In the genomic region with DNA sequence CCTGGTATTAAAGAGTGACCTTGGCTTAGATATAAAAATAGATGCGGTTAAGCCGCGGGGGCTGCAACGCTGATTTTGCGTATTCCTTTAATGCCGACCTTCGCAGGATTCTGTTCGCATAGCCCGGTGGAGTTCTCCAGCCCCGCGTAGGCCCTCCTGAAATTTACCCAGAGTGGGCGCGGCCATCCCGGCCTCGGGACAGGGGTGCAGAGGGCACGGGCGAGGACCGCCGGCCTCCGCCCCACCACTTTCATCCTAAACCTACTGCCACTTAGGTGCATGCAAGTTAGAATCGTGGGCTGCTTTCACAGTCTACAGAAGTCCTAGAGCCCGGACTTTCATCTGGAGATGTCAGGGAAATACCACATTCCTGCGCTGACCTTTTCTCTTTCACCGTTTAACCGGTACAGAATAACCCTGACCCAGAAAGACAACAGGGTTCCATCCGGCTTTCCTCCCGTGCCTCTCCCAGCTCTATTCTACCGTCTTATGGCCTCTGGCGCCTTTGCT, we compare ENCODE assay signal across 1 cellular context.
A peak's percentile ranks its signal among the peaks of the same experiment; 100 is the strongest.
TF ChIP-seq lines count a peak whose summit lies in the region.

No MANE protein-coding gene starts in this region.

TF ChIP-seq in HepG2, 621 proteins besides CTCF, POLR2A, EP300 and RAD21 (continued from another document and continues in another):
- TF ChIP-seq, protein P1, sequence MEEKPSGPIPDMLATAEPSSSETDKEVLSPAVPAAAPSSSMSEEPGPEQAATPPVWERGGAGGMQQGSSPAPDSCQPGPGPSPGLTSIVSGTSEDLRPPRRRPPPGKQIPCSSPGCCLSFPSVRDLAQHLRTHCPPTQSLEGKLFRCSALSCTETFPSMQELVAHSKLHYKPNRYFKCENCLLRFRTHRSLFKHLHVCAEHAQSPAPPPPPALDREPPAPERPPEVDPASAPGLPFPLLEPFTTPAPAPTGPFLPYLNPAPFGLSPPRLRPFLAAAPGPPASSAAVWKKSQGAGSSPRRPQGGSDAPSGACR (CRISPR knock-in tag; IDR thresholded peaks at IDR 0.05), result no peak
- peak; percentile 59 for TF ChIP-seq FOSL2 (CRISPR knock-in tag; IDR thresholded peaks at IDR 0.05)
- no peak for TF ChIP-seq PLRG1 (conservative IDR thresholded peaks at IDR 0.05)
- no peak for TF ChIP-seq SP2 (CRISPR knock-in tag; IDR thresholded peaks at IDR 0.05)
- no peak for TF ChIP-seq RFX1 (IDR thresholded peaks at IDR 0.05)
- no peak for TF ChIP-seq DNMT1 (CRISPR knock-in tag; IDR thresholded peaks at IDR 0.05)
- peak; percentile 83 for TF ChIP-seq GATAD2A (CRISPR knock-in tag; IDR thresholded peaks at IDR 0.05)
- peak; percentile 28; the same call in 1 of the 2 replicates for TF ChIP-seq ELF1 (CRISPR knock-in tag; IDR thresholded peaks at IDR 0.05)
- TF ChIP-seq, protein P2, sequence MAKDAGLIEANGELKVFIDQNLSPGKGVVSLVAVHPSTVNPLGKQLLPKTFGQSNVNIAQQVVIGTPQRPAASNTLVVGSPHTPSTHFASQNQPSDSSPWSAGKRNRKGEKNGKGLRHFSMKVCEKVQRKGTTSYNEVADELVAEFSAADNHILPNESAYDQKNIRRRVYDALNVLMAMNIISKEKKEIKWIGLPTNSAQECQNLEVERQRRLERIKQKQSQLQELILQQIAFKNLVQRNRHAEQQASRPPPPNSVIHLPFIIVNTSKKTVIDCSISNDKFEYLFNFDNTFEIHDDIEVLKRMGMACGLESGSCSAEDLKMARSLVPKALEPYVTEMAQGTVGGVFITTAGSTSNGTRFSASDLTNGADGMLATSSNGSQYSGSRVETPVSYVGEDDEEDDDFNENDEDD (CRISPR knock-in tag; IDR thresholded peaks at IDR 0.05; ENCODE audit: borderline replicate concordance), result no peak
- TF ChIP-seq, protein P3, sequence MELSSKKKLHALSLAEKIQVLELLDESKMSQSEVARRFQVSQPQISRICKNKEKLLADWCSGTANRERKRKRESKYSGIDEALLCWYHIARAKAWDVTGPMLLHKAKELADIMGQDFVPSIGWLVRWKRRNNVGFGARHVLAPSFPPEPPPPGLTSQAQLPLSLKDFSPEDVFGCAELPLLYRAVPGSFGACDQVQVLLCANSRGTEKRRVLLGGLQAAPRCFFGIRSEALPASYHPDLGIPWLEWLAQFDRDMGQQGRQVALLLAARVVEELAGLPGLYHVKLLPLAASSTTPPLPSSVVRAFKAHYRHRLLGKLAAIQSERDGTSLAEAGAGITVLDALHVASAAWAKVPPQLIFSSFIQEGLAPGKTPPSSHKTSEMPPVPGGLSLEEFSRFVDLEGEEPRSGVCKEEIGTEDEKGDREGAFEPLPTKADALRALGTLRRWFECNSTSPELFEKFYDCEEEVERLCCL (CRISPR knock-in tag; IDR thresholded peaks at IDR 0.05; ENCODE audit: borderline replicate concordance), result 0 out of 2 replicates have a peak, but pooled peaks have one; percentile 35
- no peak for TF ChIP-seq ZNF343 (CRISPR knock-in tag; IDR thresholded peaks at IDR 0.05)
- no peak for TF ChIP-seq ZNF20 (CRISPR knock-in tag; IDR thresholded peaks at IDR 0.05)
- TF ChIP-seq, protein P4, sequence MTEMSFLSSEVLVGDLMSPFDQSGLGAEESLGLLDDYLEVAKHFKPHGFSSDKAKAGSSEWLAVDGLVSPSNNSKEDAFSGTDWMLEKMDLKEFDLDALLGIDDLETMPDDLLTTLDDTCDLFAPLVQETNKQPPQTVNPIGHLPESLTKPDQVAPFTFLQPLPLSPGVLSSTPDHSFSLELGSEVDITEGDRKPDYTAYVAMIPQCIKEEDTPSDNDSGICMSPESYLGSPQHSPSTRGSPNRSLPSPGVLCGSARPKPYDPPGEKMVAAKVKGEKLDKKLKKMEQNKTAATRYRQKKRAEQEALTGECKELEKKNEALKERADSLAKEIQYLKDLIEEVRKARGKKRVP (CRISPR knock-in tag; IDR thresholded peaks at IDR 0.05), result no peak
- TF ChIP-seq GFI1 (CRISPR knock-in tag; IDR thresholded peaks at IDR 0.05; ENCODE audit: borderline replicate concordance), result peak; percentile 78
- peak; percentile 63; the same call in 1 of the 2 replicates for TF ChIP-seq DMAP1 (CRISPR knock-in tag; IDR thresholded peaks at IDR 0.05)
- TF ChIP-seq, protein P5, sequence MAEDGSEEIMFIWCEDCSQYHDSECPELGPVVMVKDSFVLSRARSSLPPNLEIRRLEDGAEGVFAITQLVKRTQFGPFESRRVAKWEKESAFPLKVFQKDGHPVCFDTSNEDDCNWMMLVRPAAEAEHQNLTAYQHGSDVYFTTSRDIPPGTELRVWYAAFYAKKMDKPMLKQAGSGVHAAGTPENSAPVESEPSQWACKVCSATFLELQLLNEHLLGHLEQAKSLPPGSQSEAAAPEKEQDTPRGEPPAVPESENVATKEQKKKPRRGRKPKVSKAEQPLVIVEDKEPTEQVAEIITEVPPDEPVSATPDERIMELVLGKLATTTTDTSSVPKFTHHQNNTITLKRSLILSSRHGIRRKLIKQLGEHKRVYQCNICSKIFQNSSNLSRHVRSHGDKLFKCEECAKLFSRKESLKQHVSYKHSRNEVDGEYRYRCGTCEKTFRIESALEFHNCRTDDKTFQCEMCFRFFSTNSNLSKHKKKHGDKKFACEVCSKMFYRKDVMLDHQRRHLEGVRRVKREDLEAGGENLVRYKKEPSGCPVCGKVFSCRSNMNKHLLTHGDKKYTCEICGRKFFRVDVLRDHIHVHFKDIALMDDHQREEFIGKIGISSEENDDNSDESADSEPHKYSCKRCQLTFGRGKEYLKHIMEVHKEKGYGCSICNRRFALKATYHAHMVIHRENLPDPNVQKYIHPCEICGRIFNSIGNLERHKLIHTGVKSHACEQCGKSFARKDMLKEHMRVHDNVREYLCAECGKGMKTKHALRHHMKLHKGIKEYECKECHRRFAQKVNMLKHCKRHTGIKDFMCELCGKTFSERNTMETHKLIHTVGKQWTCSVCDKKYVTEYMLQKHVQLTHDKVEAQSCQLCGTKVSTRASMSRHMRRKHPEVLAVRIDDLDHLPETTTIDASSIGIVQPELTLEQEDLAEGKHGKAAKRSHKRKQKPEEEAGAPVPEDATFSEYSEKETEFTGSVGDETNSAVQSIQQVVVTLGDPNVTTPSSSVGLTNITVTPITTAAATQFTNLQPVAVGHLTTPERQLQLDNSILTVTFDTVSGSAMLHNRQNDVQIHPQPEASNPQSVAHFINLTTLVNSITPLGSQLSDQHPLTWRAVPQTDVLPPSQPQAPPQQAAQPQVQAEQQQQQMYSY (CRISPR knock-in tag; IDR thresholded peaks at IDR 0.05), result no peak; the same call in 1 of the 2 replicates
- TF ChIP-seq, protein P6, sequence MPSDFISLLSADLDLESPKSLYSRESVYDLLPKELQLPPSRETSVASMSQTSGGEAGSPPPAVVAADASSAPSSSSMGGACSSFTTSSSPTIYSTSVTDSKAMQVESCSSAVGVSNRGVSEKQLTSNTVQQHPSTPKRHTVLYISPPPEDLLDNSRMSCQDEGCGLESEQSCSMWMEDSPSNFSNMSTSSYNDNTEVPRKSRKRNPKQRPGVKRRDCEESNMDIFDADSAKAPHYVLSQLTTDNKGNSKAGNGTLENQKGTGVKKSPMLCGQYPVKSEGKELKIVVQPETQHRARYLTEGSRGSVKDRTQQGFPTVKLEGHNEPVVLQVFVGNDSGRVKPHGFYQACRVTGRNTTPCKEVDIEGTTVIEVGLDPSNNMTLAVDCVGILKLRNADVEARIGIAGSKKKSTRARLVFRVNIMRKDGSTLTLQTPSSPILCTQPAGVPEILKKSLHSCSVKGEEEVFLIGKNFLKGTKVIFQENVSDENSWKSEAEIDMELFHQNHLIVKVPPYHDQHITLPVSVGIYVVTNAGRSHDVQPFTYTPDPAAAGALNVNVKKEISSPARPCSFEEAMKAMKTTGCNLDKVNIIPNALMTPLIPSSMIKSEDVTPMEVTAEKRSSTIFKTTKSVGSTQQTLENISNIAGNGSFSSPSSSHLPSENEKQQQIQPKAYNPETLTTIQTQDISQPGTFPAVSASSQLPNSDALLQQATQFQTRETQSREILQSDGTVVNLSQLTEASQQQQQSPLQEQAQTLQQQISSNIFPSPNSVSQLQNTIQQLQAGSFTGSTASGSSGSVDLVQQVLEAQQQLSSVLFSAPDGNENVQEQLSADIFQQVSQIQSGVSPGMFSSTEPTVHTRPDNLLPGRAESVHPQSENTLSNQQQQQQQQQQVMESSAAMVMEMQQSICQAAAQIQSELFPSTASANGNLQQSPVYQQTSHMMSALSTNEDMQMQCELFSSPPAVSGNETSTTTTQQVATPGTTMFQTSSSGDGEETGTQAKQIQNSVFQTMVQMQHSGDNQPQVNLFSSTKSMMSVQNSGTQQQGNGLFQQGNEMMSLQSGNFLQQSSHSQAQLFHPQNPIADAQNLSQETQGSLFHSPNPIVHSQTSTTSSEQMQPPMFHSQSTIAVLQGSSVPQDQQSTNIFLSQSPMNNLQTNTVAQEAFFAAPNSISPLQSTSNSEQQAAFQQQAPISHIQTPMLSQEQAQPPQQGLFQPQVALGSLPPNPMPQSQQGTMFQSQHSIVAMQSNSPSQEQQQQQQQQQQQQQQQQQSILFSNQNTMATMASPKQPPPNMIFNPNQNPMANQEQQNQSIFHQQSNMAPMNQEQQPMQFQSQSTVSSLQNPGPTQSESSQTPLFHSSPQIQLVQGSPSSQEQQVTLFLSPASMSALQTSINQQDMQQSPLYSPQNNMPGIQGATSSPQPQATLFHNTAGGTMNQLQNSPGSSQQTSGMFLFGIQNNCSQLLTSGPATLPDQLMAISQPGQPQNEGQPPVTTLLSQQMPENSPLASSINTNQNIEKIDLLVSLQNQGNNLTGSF (CRISPR knock-in tag; IDR thresholded peaks at IDR 0.05), result peak; percentile 68; the same call in 1 of the 2 replicates
- TF ChIP-seq ZNF75D (CRISPR knock-in tag; IDR thresholded peaks at IDR 0.05; ENCODE audit: borderline replicate concordance), result no peak
- TF ChIP-seq SP5 (CRISPR knock-in tag; IDR thresholded peaks at IDR 0.05; ENCODE audit: borderline replicate concordance, low read depth), result peak; percentile 52
- no peak; the same call in 1 of the 2 replicates for TF ChIP-seq HMG20A (CRISPR knock-in tag; IDR thresholded peaks at IDR 0.05; ENCODE audit: borderline replicate concordance)
- TF ChIP-seq POLR2AphosphoS2 (IDR thresholded peaks at IDR 0.05; ENCODE audit: low read depth, low read length), result no peak
- peak; percentile 87 for TF ChIP-seq ZNF501 (CRISPR knock-in tag; IDR thresholded peaks at IDR 0.05)
- TF ChIP-seq ZNF883 (CRISPR knock-in tag; IDR thresholded peaks at IDR 0.05; ENCODE audit: not compliant biosample characterization), result no peak
- TF ChIP-seq, protein P7, sequence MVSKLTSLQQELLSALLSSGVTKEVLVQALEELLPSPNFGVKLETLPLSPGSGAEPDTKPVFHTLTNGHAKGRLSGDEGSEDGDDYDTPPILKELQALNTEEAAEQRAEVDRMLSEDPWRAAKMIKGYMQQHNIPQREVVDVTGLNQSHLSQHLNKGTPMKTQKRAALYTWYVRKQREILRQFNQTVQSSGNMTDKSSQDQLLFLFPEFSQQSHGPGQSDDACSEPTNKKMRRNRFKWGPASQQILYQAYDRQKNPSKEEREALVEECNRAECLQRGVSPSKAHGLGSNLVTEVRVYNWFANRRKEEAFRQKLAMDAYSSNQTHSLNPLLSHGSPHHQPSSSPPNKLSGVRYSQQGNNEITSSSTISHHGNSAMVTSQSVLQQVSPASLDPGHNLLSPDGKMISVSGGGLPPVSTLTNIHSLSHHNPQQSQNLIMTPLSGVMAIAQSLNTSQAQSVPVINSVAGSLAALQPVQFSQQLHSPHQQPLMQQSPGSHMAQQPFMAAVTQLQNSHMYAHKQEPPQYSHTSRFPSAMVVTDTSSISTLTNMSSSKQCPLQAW (CRISPR knock-in tag; IDR thresholded peaks at IDR 0.05), result no peak
- no peak for TF ChIP-seq EED (CRISPR knock-in tag; IDR thresholded peaks at IDR 0.05)
- peak; percentile 15 for TF ChIP-seq RBFOX2 (IDR thresholded peaks at IDR 0.05; ENCODE audit: low read depth, low read length)
- TF ChIP-seq, protein P8, sequence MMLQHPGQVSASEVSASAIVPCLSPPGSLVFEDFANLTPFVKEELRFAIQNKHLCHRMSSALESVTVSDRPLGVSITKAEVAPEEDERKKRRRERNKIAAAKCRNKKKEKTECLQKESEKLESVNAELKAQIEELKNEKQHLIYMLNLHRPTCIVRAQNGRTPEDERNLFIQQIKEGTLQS (CRISPR knock-in tag; IDR thresholded peaks at IDR 0.05), result no peak
- TF ChIP-seq, protein P9, sequence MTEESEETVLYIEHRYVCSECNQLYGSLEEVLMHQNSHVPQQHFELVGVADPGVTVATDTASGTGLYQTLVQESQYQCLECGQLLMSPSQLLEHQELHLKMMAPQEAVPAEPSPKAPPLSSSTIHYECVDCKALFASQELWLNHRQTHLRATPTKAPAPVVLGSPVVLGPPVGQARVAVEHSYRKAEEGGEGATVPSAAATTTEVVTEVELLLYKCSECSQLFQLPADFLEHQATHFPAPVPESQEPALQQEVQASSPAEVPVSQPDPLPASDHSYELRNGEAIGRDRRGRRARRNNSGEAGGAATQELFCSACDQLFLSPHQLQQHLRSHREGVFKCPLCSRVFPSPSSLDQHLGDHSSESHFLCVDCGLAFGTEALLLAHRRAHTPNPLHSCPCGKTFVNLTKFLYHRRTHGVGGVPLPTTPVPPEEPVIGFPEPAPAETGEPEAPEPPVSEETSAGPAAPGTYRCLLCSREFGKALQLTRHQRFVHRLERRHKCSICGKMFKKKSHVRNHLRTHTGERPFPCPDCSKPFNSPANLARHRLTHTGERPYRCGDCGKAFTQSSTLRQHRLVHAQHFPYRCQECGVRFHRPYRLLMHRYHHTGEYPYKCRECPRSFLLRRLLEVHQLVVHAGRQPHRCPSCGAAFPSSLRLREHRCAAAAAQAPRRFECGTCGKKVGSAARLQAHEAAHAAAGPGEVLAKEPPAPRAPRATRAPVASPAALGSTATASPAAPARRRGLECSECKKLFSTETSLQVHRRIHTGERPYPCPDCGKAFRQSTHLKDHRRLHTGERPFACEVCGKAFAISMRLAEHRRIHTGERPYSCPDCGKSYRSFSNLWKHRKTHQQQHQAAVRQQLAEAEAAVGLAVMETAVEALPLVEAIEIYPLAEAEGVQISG (CRISPR knock-in tag; IDR thresholded peaks at IDR 0.05), result peak; percentile 14; the same call in 1 of the 2 replicates
- TF ChIP-seq, protein P10, sequence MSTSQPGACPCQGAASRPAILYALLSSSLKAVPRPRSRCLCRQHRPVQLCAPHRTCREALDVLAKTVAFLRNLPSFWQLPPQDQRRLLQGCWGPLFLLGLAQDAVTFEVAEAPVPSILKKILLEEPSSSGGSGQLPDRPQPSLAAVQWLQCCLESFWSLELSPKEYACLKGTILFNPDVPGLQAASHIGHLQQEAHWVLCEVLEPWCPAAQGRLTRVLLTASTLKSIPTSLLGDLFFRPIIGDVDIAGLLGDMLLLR (CRISPR knock-in tag; IDR thresholded peaks at IDR 0.05), result no peak
- no peak for TF ChIP-seq ATM (IDR thresholded peaks at IDR 0.05; ENCODE audit: borderline replicate concordance)
- no peak for TF ChIP-seq HNRNPK (IDR thresholded peaks at IDR 0.05; ENCODE audit: low read depth, low read length, poor library complexity, severe bottlenecking)
- no peak for TF ChIP-seq ZNF260 (CRISPR knock-in tag; IDR thresholded peaks at IDR 0.05; ENCODE audit: borderline replicate concordance, low read depth)
- TF ChIP-seq ZNF33B (CRISPR knock-in tag; IDR thresholded peaks at IDR 0.05), result no peak
- no peak for TF ChIP-seq ZNF510 (CRISPR knock-in tag; IDR thresholded peaks at IDR 0.05; ENCODE audit: low read depth)
- TF ChIP-seq NONO (IDR thresholded peaks at IDR 0.05), result no peak
- no peak for TF ChIP-seq NONO (CRISPR knock-in tag; conservative IDR thresholded peaks at IDR 0.05)
- no peak for TF ChIP-seq RCOR2 (CRISPR knock-in tag; IDR thresholded peaks at IDR 0.05)
- no peak for TF ChIP-seq ZNF589 (CRISPR knock-in tag; conservative IDR thresholded peaks at IDR 0.05)
- 0 out of 2 replicates have a peak, but pooled peaks have one; percentile 44 for TF ChIP-seq TP53 (CRISPR knock-in tag; conservative IDR thresholded peaks at IDR 0.05)
- no peak for TF ChIP-seq TRIM24 (CRISPR knock-in tag; IDR thresholded peaks at IDR 0.05)
- no peak for TF ChIP-seq ZNF484 (CRISPR knock-in tag; IDR thresholded peaks at IDR 0.05; ENCODE audit: borderline replicate concordance, low read depth)
